Comparison of ENCODE assay signal across 17 cellular contexts in genomic region chr21:31370281-31370892, GRCh38. TPM values are rescaled to one million over a fixed set of nuclear protein-coding genes. Genes with fewer than 3 reads are reported as not detected.
A peak's percentile ranks its signal among the peaks of the same experiment; 100 is the strongest.
DNase-seq lines count a peak whose midpoint lies in the region; ATAC-seq and TF ChIP-seq lines count a peak whose summit lies in the region.
"Had no signal": no experiment of that assay in that cellular context is flagged by ENCODE, and none has a peak within 500 bp of the region (broad histone marks: within the 10 kb centered on the region; RNA-seq: fewer than 3 reads in every experiment).

No MANE protein-coding gene starts in this region.

- H3K79me1 ChIP-seq in trophoblast cell (ENCODE audit: low read length): peaks cover 2% of the 10 kb centered on the region

- no peak overlapping the region for H4K8ac ChIP-seq in trophoblast cell (ENCODE audit: low read depth, low read length)

- H2BK120ac ChIP-seq in trophoblast cell (ENCODE audit: insufficient read depth, low read length, poor library complexity): no peak overlapping the region

- H4K20me1 ChIP-seq in hepatocyte (ENCODE audit: insufficient read depth, poor library complexity, severe bottlenecking): no peaks in the 10 kb centered on the region

- no peak overlapping the region for H3K9ac ChIP-seq in trophoblast cell (ENCODE audit: low read length)

- no peak overlapping the region for H3K23ac ChIP-seq in trophoblast cell (ENCODE audit: low read length)

- no peak overlapping the region for H3K18ac ChIP-seq in trophoblast cell (ENCODE audit: low read length)

- intact Hi-C loops in left ventricle myocardium inferior (cut with micrococcal nuclease) (no loop called here), left cardiac atrium (cut with DNase I) (no loop called here), psoas muscle (cut with DNase I) (no loop called here)

- H3K4me3 ChIP-seq in left ventricle myocardium inferior (no peak overlapping the region), hepatocyte (no peak overlapping the region), trophoblast cell (ENCODE audit: low read depth, low read length) (no peak overlapping the region), psoas muscle (no peak overlapping the region), coronary artery (no peak overlapping the region)

- H3K4ac ChIP-seq in trophoblast cell (ENCODE audit: low read depth, low read length): no peak overlapping the region

- no peak for TF ChIP-seq CTCF in left ventricle myocardium inferior (IDR thresholded peaks at IDR 0.05; ENCODE audit: borderline replicate concordance)
- no peak for TF ChIP-seq CTCF in hepatocyte (IDR thresholded peaks at IDR 0.05; ENCODE audit: poor library complexity)
- no peak for TF ChIP-seq CTCF in psoas muscle (IDR thresholded peaks at IDR 0.05)
- no peak for TF ChIP-seq CTCF in coronary artery (IDR thresholded peaks at IDR 0.05)

- H3K9me3 ChIP-seq in left ventricle myocardium inferior (replicated peaks): no peaks in the 10 kb centered on the region
- no peaks in the 10 kb centered on the region for H3K9me3 ChIP-seq in hepatocyte (ENCODE audit: low read depth)
- no peaks in the 10 kb centered on the region for H3K9me3 ChIP-seq in trophoblast cell (ENCODE audit: insufficient read depth, low read depth, low read length)
- no peaks in the 10 kb centered on the region for H3K9me3 ChIP-seq in psoas muscle

- WGBS in hepatocyte (ENCODE audit: low lambda C conversion rate, missing lambda C conversion rate): 65% methylated on average over 4 of the region's 4 CpGs
- WGBS in trophoblast cell (ENCODE audit: extremely low coverage, insufficient coverage, insufficient read length): no CpG with 5 or more reads among the region's 4 CpGs
- WGBS in psoas muscle, 3 donors: 91 to 93% (median 93%) methylated on average over 4 of the region's 4 CpGs

- no peak for ATAC-seq in left cardiac atrium
- ATAC-seq in psoas muscle: no peak
- ATAC-seq: HepG2, PC-3 had no signal

- H3K4me1 ChIP-seq in left ventricle myocardium inferior: no peaks in the 10 kb centered on the region
- H3K4me1 ChIP-seq in hepatocyte (ENCODE audit: insufficient read depth): peaks cover 13% of the 10 kb centered on the region
- H3K4me1 ChIP-seq in trophoblast cell (ENCODE audit: control insufficient read depth in 1 of 2, insufficient read depth in 2 of 2, low read length in 2 of 2): peaks cover 7 to 9% of the 10 kb centered on the region in 2 experiments
- no peaks in the 10 kb centered on the region for H3K4me1 ChIP-seq in psoas muscle

- peak overlapping the region; percentile 43 for H4K91ac ChIP-seq in trophoblast cell (ENCODE audit: low read depth, low read length)

- H3K27ac ChIP-seq in left ventricle myocardium inferior (replicated peaks) (peak overlapping the region; percentile 77), hepatocyte (peak overlapping the region; percentile 85), trophoblast cell (ENCODE audit: low read depth, low read length) (no peak overlapping the region), psoas muscle (no peak overlapping the region), coronary artery (peak overlapping the region in 1 of 2 donors; percentile 54)

- no peak for DNase-seq in left ventricle myocardium inferior
- DNase-seq in left cardiac atrium: no peak
- DNase-seq in hepatocyte (ENCODE audit: low spot score): no peak
- no peak for DNase-seq in trophoblast cell
- no peak for DNase-seq in activated CD4-positive, alpha-beta T cell treated with anti-CD3 and anti-CD28 coated beads, Interleukin-2, amount 50 U/mL, for 48 hours
- DNase-seq in psoas muscle: no peak
- DNase-seq in coronary artery (ENCODE audit: low spot score): no peak
- DNase-seq: COR-L47, DMS153, H7, MM.1S, NCI-H1105, NCI-H187, NCI-H446, NCI-H748 treated with DMSO at 0.1 percent for 48 hours, PC-3 had no signal

- H4K12ac ChIP-seq in trophoblast cell (ENCODE audit: low read depth, low read length): no peak overlapping the region

- peaks cover 10% of the 10 kb centered on the region for H3K27me3 ChIP-seq in left ventricle myocardium inferior (ENCODE audit: low read depth)
- H3K27me3 ChIP-seq in hepatocyte: no peaks in the 10 kb centered on the region
- H3K27me3 ChIP-seq in trophoblast cell (ENCODE audit: insufficient read depth, low read length): no peaks in the 10 kb centered on the region
- H3K27me3 ChIP-seq in psoas muscle (ENCODE audit: insufficient read depth in 3 of 3, low read length in 2 of 3): peaks cover 0 to 2% (median 0%) of the 10 kb centered on the region in 3 donors

- H2AFZ ChIP-seq in hepatocyte: no peak overlapping the region
- H2AFZ ChIP-seq in trophoblast cell (ENCODE audit: insufficient read depth, low read length, poor library complexity): no peak overlapping the region

- no peak overlapping the region for H2BK5ac ChIP-seq in trophoblast cell (ENCODE audit: low read depth, low read length, poor library complexity)

- H3K36me3 ChIP-seq in left ventricle myocardium inferior (no peaks in the 10 kb centered on the region), hepatocyte (replicated peaks; ENCODE audit: insufficient read depth, low read depth) (no peaks in the 10 kb centered on the region), trophoblast cell (ENCODE audit: control insufficient read depth in 1 of 2, insufficient read depth in 2 of 2, low read length in 2 of 2) (no peaks in the 10 kb centered on the region), psoas muscle (ENCODE audit: insufficient read depth in 1 of 2, low read depth in 1 of 2) (no peaks in the 10 kb centered on the region)

- H3K9me2 ChIP-seq in hepatocyte (replicated peaks; ENCODE audit: insufficient read depth): no peaks in the 10 kb centered on the region

- no peak overlapping the region for H2BK12ac ChIP-seq in trophoblast cell (ENCODE audit: low read length)

- H2AK5ac ChIP-seq in trophoblast cell (ENCODE audit: low read length): no peak overlapping the region

- no peak overlapping the region for H3K14ac ChIP-seq in trophoblast cell (ENCODE audit: low read length)

- H3K79me2 ChIP-seq in hepatocyte (no peaks in the 10 kb centered on the region), trophoblast cell (ENCODE audit: control insufficient read depth, insufficient read depth, low read length, poor library complexity) (no peaks in the 10 kb centered on the region)

- H3K4me2 ChIP-seq in hepatocyte (peak overlapping the region; percentile 49), trophoblast cell (ENCODE audit: low read length) (no peak overlapping the region)

RNA-seq across cellular contexts. Expression of gene TIAM1, which starts 26.3 kb away (rescaled TPM):
- total RNA-seq in left ventricle myocardium inferior: 1.8 TPM
- total RNA-seq in left cardiac atrium: 1 to 10 TPM; 5.0 to 6.7 TPM
- 8.8 and 10.4 TPM in 2 replicates for total RNA-seq in hepatocyte
- 8.8 and 11.3 TPM in 2 replicates for polyA plus RNA-seq in hepatocyte
- 11.0 and 11.3 TPM in 2 replicates for polyA plus RNA-seq in trophoblast cell (2013)
- total RNA-seq in psoas muscle: 1 to 10 TPM in 2 of 4 donors, under 1 TPM in 2; 0.75 to 1.7 (median 0.96) TPM
- polyA plus RNA-seq in psoas muscle: under 1 TPM; 0.21 to 0.35 (median 0.31) TPM

Comparison
In these comparisons a context has a peak if more than half of its experiments do, and no peak if none do; other contexts are left out.
1. H3K27ac ChIP-seq: peak in left ventricle myocardium inferior (single experiment) and hepatocyte (single experiment); none in trophoblast cell (single experiment) and psoas muscle (single experiment).